10 cellular contexts compared by ENCODE assay signal in the genomic region with DNA sequence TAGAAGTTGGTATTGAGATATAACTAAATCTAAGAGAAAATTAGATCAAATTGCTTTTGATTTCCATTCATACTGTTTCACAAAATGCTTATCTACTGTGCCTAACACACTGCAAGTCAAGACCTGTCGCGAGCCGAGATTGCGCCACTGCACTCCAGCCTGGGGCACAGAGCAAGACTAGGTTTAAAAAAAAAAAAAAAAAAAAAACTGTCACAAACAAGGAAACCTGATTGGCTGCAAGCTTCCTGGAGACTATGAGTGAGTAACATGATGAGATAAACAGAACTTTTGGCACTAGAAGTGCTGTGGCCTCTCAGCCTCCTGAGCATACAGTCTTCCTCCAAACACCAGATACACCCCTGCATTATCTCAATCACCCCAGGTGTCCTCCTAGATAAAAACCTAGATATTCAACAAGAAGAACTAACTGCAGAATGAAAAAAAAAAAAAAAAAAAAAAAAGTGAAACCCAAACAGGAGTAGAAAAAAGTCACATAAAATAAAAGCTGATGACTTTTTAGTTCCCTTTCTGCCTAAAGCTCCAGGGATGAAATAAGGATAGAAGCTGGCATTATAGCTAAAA.
DNase-seq lines count a peak whose midpoint lies in the region; ATAC-seq and TF ChIP-seq lines count a peak whose summit lies in the region.
"Had no signal": no experiment of that assay in that cellular context is flagged by ENCODE, and none has a peak within 500 bp of the region (broad histone marks: within the 10 kb centered on the region; RNA-seq: fewer than 3 reads in every experiment).

No MANE protein-coding gene starts in this region.

- in situ Hi-C loops in SK-MEL-5 (cut with HindIII; ENCODE audit: low pct_unique_long_range_greater_than_20kb, low sequenced_read_pairs): no loop called here

- no peak for TF ChIP-seq CTCF in fibroblast of villous mesenchyme (IDR thresholded peaks at IDR 0.05; ENCODE audit: insufficient read depth, low read depth, low read length)

- H3K4me3 ChIP-seq in fibroblast of villous mesenchyme (ENCODE audit: low read depth, low read length) (no peak overlapping the region), skeletal muscle cell (ENCODE audit: low read depth, low read length) (no peak overlapping the region)
- H3K4me3 ChIP-seq: skin epidermis had no signal

- ATAC-seq in HG03432 (IDR thresholded peaks at IDR 0.05; ENCODE audit: unreplicated experiment): peak; percentile 44
- no peak for ATAC-seq in HG02884 (IDR thresholded peaks at IDR 0.05; ENCODE audit: unreplicated experiment)

- DNase-seq in SK-MEL-5 (ENCODE audit: low read depth, low spot score): peak; percentile 22
- peak; percentile 76 for DNase-seq in fibroblast of villous mesenchyme (ENCODE audit: low read depth)
- peak; percentile 53 for DNase-seq in skeletal muscle cell (ENCODE audit: low read depth)
- DNase-seq in stimulated activated CD4-positive, alpha-beta T cell treated with anti-CD3 and anti-CD28 coated beads, Interleukin-15, amount 100 ng/mL, for 24 hours: no peak
- no peak for DNase-seq in cerebellar nuclear complex (lab: John Stamatoyannopoulos, UW)
- no peak for DNase-seq in kidney glomerular epithelial cell (lab: John Stamatoyannopoulos, UW)
- DNase-seq: activated B cell treated with CpG ODN at 0.5 μM for 24 hours had no signal

Comparison
In these comparisons a context has a peak if more than half of its experiments do, and no peak if none do; other contexts are left out.
1. DNase-seq: peak in SK-MEL-5 (single experiment), fibroblast of villous mesenchyme (single experiment) and skeletal muscle cell (single experiment); none in stimulated activated CD4-positive, alpha-beta T cell treated with anti-CD3 and anti-CD28 coated beads, Interleukin-15, amount 100 ng/mL, for 24 hours (single experiment), cerebellar nuclear complex (0 of 2) and kidney glomerular epithelial cell (single experiment).